ENCODE assay signal across 24 cellular contexts in the genomic region with DNA sequence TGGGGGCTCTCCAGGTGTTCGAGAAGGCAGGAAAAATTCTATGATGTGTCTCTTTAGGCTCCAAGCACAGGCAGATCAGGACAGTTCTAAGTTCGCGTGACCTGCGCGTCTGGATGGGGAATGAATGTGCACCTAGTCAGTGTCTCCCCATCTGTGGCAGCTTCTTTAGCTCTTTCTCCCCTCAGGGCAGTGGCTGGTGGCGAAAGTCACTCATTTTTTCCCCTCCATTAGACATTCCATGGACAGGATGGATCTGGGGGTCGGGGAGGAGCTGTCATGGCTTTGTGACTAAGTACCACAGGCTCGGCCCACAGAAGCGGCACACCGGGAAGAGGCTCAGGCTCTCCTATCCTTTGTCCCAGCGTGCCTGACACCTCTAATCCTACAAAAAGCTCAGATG. TPM values are rescaled to one million over a fixed set of nuclear protein-coding genes. Genes with fewer than 3 reads are reported as not detected.
DNase-seq lines count a peak whose midpoint lies in the region; ATAC-seq and TF ChIP-seq lines count a peak whose summit lies in the region.
"Had no signal": no experiment of that assay in that cellular context is flagged by ENCODE, and none has a peak within 500 bp of the region (broad histone marks: within the 10 kb centered on the region; RNA-seq: fewer than 3 reads in every experiment).

No MANE protein-coding gene starts in this region.

- no peak for TF ChIP-seq CTCF in neural crest cell (conservative IDR thresholded peaks at IDR 0.05)
- no peak for TF ChIP-seq CTCF in thoracic aorta (IDR thresholded peaks at IDR 0.05)

- no peaks in the 10 kb centered on the region for H3K9me3 Mint-ChIP-seq in activated naive CD4-positive, alpha-beta T cell treated with anti-CD3 and anti-CD28 coated beads, Interleukin-2, amount 10 ng/mL, durations not matched to agents 7 days and 5 days
- no peaks in the 10 kb centered on the region for H3K9me3 Mint-ChIP-seq in activated T-helper 1 cell treated with anti-CD3 and anti-CD28 coated beads, Interleukin-12 subunit alpha, Interleukin-12 subunit beta, Interleukin-2, Interleukin-4 antibody, amounts not matched to agents 30 ng/mL and 10 ng/mL and 1 ng/mL, durations not matched to agents 14 hours and 24 hours and 36 hours
- no peaks in the 10 kb centered on the region for H3K9me3 Mint-ChIP-seq in neural crest cell
- H3K9me3 Mint-ChIP-seq: CD8-positive, alpha-beta memory T cell; IgD-negative memory B cell had no signal

- ATAC-seq in thoracic aorta (ENCODE audit: insufficient number of reproducible peaks, low FRiP score, low read depth) (no peak), HG03460 (IDR thresholded peaks at IDR 0.05; ENCODE audit: unreplicated experiment) (no peak)

- no peaks in the 10 kb centered on the region for H3K27me3 Mint-ChIP-seq in activated naive CD4-positive, alpha-beta T cell treated with anti-CD3 and anti-CD28 coated beads, Interleukin-2, amount 10 ng/mL, durations not matched to agents 7 days and 5 days
- no peaks in the 10 kb centered on the region for H3K27me3 Mint-ChIP-seq in activated T-helper 1 cell treated with anti-CD3 and anti-CD28 coated beads, Interleukin-12 subunit alpha, Interleukin-12 subunit beta, Interleukin-2, Interleukin-4 antibody, amounts not matched to agents 30 ng/mL and 10 ng/mL and 1 ng/mL, durations not matched to agents 14 hours and 24 hours and 36 hours (ENCODE audit: insufficient read depth)
- H3K27me3 Mint-ChIP-seq in neural crest cell (ENCODE audit: low read depth), result no peaks in the 10 kb centered on the region
- H3K27me3 Mint-ChIP-seq: IgD-negative memory B cell had no signal

- H3K4me1 ChIP-seq in thoracic aorta (ENCODE audit: control insufficient read depth in 1 of 2, low read depth in 2 of 2), result peaks cover 34 to 46% of the 10 kb centered on the region in 2 donors

- H3K9me3 ChIP-seq in thoracic aorta, result no peaks in the 10 kb centered on the region

- H3K27ac ChIP-seq in thoracic aorta, result peak overlapping the region; percentile 80 to 89

- H3K36me3 Mint-ChIP-seq in activated naive CD4-positive, alpha-beta T cell treated with anti-CD3 and anti-CD28 coated beads, Interleukin-2, amount 10 ng/mL, durations not matched to agents 7 days and 5 days, result peaks cover 32% of the 10 kb centered on the region
- H3K36me3 Mint-ChIP-seq in activated T-helper 1 cell treated with anti-CD3 and anti-CD28 coated beads, Interleukin-12 subunit alpha, Interleukin-12 subunit beta, Interleukin-2, Interleukin-4 antibody, amounts not matched to agents 30 ng/mL and 10 ng/mL and 1 ng/mL, durations not matched to agents 14 hours and 24 hours and 36 hours (ENCODE audit: low read depth), result peaks cover 28% of the 10 kb centered on the region
- H3K36me3 Mint-ChIP-seq in neural crest cell (ENCODE audit: low read depth), result no peaks in the 10 kb centered on the region

- H3K27me3 ChIP-seq in thoracic aorta (replicated peaks; ENCODE audit: insufficient read depth), result no peaks in the 10 kb centered on the region

- DNase-seq in activated naive CD4-positive, alpha-beta T cell treated with anti-CD3 and anti-CD28 coated beads, Interleukin-2, amount 10 ng/mL, durations not matched to agents 7 days and 5 days, result no peak
- no peak for DNase-seq in activated naive CD4-positive, alpha-beta T cell treated with anti-CD3 and anti-CD28 coated beads, Interleukin-2, amount 50 U/mL, for 16 hours
- no peak for DNase-seq in activated T-helper 1 cell treated with anti-CD3 and anti-CD28 coated beads, Interleukin-12 subunit alpha, Interleukin-12 subunit beta, Interleukin-2, Interleukin-4 antibody, amounts not matched to agents 30 ng/mL and 10 ng/mL and 1 ng/mL, durations not matched to agents 14 hours and 24 hours and 36 hours (ENCODE audit: low spot score)
- DNase-seq in neural crest cell (ENCODE audit: low read depth, low spot score) (no peak), thoracic aorta (ENCODE audit: low spot score) (no peak), NCI-H510A (lab: John Stamatoyannopoulos, UW) (no peak)
- DNase-seq in stimulated activated CD4-positive, alpha-beta T cell treated with anti-CD3 and anti-CD28 coated beads, Interleukin-15, amount 100 ng/mL, for 24 hours, result no peak
- DNase-seq: 8988T; AML-193; C1 segment of cervical spinal cord; Calu3; CD8-positive, alpha-beta memory T cell; DMS153; GOT3; HCEC 1CT; NCI-H1694; NCI-H2081; NCI-H2171; NCI-H345; NCI-H524 treated with DMSO at 0.1 percent for 48 hours; NCI-H82; Right ventricle myocardium superior had no signal

- peaks cover 42% of the 10 kb centered on the region for H3K4me1 Mint-ChIP-seq in activated naive CD4-positive, alpha-beta T cell treated with anti-CD3 and anti-CD28 coated beads, Interleukin-2, amount 10 ng/mL, durations not matched to agents 7 days and 5 days
- peaks cover 20% of the 10 kb centered on the region for H3K4me1 Mint-ChIP-seq in activated T-helper 1 cell treated with anti-CD3 and anti-CD28 coated beads, Interleukin-12 subunit alpha, Interleukin-12 subunit beta, Interleukin-2, Interleukin-4 antibody, amounts not matched to agents 30 ng/mL and 10 ng/mL and 1 ng/mL, durations not matched to agents 14 hours and 24 hours and 36 hours (ENCODE audit: low read depth)
- peaks cover 27% of the 10 kb centered on the region for H3K4me1 Mint-ChIP-seq in neural crest cell

- no peak overlapping the region for H3K4me3 ChIP-seq in thoracic aorta

- peaks cover 33% of the 10 kb centered on the region for H3K36me3 ChIP-seq in thoracic aorta

- peak overlapping the region; percentile 45 for H3K27ac Mint-ChIP-seq in activated naive CD4-positive, alpha-beta T cell treated with anti-CD3 and anti-CD28 coated beads, Interleukin-2, amount 10 ng/mL, durations not matched to agents 7 days and 5 days
- peak overlapping the region; percentile 47 for H3K27ac Mint-ChIP-seq in activated T-helper 1 cell treated with anti-CD3 and anti-CD28 coated beads, Interleukin-12 subunit alpha, Interleukin-12 subunit beta, Interleukin-2, Interleukin-4 antibody, amounts not matched to agents 30 ng/mL and 10 ng/mL and 1 ng/mL, durations not matched to agents 14 hours and 24 hours and 36 hours
- H3K27ac Mint-ChIP-seq in neural crest cell (ENCODE audit: unreplicated experiment), result peak overlapping the region; percentile 43
- H3K27ac Mint-ChIP-seq: IgD-negative memory B cell had no signal

- H3K4me3 Mint-ChIP-seq in activated naive CD4-positive, alpha-beta T cell treated with anti-CD3 and anti-CD28 coated beads, Interleukin-2, amount 10 ng/mL, durations not matched to agents 7 days and 5 days, result no peak overlapping the region
- no peak overlapping the region for H3K4me3 Mint-ChIP-seq in activated T-helper 1 cell treated with anti-CD3 and anti-CD28 coated beads, Interleukin-12 subunit alpha, Interleukin-12 subunit beta, Interleukin-2, Interleukin-4 antibody, amounts not matched to agents 30 ng/mL and 10 ng/mL and 1 ng/mL, durations not matched to agents 14 hours and 24 hours and 36 hours
- H3K4me3 Mint-ChIP-seq in neural crest cell, result no peak overlapping the region
- H3K4me3 Mint-ChIP-seq: CD8-positive, alpha-beta memory T cell; IgD-negative memory B cell had no signal

- intact Hi-C loops in activated T-helper 1 cell treated with anti-CD3 and anti-CD28 coated beads, Interleukin-12 subunit alpha, Interleukin-12 subunit beta, Interleukin-2, Interleukin-4 antibody, amounts not matched to agents 30 ng/mL and 10 ng/mL and 1 ng/mL, durations not matched to agents 14 hours and 24 hours and 36 hours (cut with micrococcal nuclease), result no loop called here

- CTCF ChIA-PET in activated naive CD4-positive, alpha-beta T cell treated with anti-CD3 and anti-CD28 coated beads, Interleukin-2, amount 10 ng/mL, durations not matched to agents 7 days and 5 days (lab: Charles Lee), result interaction anchor here (1.4 to 7.1 kb wide), 4 partner anchors 12 to 65 kb away, joined by 3 to 67 read pairs (median 4); no protein-coding TSS in a partner anchor

RNA-seq across cellular contexts. Expression of a gene that starts 31.0 kb away (rescaled TPM):
- 10.6 and 10.9 TPM in 2 replicates for total RNA-seq in activated T-helper 1 cell treated with anti-CD3 and anti-CD28 coated beads, Interleukin-12 subunit alpha, Interleukin-12 subunit beta, Interleukin-2, Interleukin-4 antibody, amounts not matched to agents 30 ng/mL and 10 ng/mL and 1 ng/mL, durations not matched to agents 14 hours and 24 hours and 36 hours
- total RNA-seq in neural crest cell, result 24.8 and 28.5 TPM in 2 replicates
- 100 to 1,000 TPM; 107 to 189 TPM for total RNA-seq in thoracic aorta

RNA-seq across cellular contexts. Expression of a gene that starts 31.2 kb away (rescaled TPM):
- total RNA-seq in activated T-helper 1 cell treated with anti-CD3 and anti-CD28 coated beads, Interleukin-12 subunit alpha, Interleukin-12 subunit beta, Interleukin-2, Interleukin-4 antibody, amounts not matched to agents 30 ng/mL and 10 ng/mL and 1 ng/mL, durations not matched to agents 14 hours and 24 hours and 36 hours, result 46.5 and 48.7 TPM in 2 replicates
- total RNA-seq in neural crest cell, result 77.5 and 80.1 TPM in 2 replicates
- total RNA-seq in thoracic aorta, result 10 to 100 TPM; 60.3 to 61.5 TPM

RNA-seq across cellular contexts. Expression of a gene that starts 43.2 kb away (rescaled TPM):
- total RNA-seq in activated T-helper 1 cell treated with anti-CD3 and anti-CD28 coated beads, Interleukin-12 subunit alpha, Interleukin-12 subunit beta, Interleukin-2, Interleukin-4 antibody, amounts not matched to agents 30 ng/mL and 10 ng/mL and 1 ng/mL, durations not matched to agents 14 hours and 24 hours and 36 hours, result 57.5 and 63.8 TPM in 2 replicates
- total RNA-seq in neural crest cell, result 48.1 and 48.4 TPM in 2 replicates
- 10 to 100 TPM; 14.4 to 34.4 TPM for total RNA-seq in thoracic aorta

RNA-seq across cellular contexts. Expression of a gene that starts 48.3 kb away (rescaled TPM):
- 7.5 and 8.3 TPM in 2 replicates for total RNA-seq in activated T-helper 1 cell treated with anti-CD3 and anti-CD28 coated beads, Interleukin-12 subunit alpha, Interleukin-12 subunit beta, Interleukin-2, Interleukin-4 antibody, amounts not matched to agents 30 ng/mL and 10 ng/mL and 1 ng/mL, durations not matched to agents 14 hours and 24 hours and 36 hours
- 5.4 and 5.9 TPM in 2 replicates for total RNA-seq in neural crest cell
- 1 to 10 TPM; 3.9 to 5.6 TPM for total RNA-seq in thoracic aorta
